Comparison of ENCODE assay signal across 13 cellular contexts in the genomic region with DNA sequence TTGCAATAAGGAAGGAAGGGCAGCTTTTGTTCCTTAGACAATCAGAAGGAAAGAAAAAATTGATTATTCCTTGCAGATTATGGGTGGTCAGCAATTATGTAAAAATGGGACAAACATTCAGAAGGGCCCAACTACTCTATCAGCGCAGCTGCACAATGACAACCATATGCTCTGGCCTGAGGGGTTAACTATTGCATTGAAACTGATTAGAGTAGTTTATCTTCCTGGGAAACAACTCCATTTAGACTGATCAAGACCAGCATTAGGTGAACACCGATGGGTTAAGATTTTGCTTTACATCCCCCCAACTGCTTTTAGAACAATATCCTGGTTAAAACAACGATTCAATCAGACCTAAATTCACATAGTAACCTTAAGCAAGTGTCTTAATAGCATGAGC.
A peak's percentile ranks its signal among the peaks of the same experiment; 100 is the strongest.
DNase-seq lines count a peak whose midpoint lies in the region; ATAC-seq and TF ChIP-seq lines count a peak whose summit lies in the region.
"Had no signal": no experiment of that assay in that cellular context is flagged by ENCODE, and none has a peak within 500 bp of the region (broad histone marks: within the 10 kb centered on the region; RNA-seq: fewer than 3 reads in every experiment).

No MANE protein-coding gene starts in this region.

- peaks cover 11% of the 10 kb centered on the region for H3K4me1 Mint-ChIP-seq in nephron

- ATAC-seq in SK-N-SH treated with all-trans-retinoic acid at 6 μM for 48 hours = no peak
- ATAC-seq in GM18867 (IDR thresholded peaks at IDR 0.05; ENCODE audit: unreplicated experiment) = no peak
- ATAC-seq in HG03521 (IDR thresholded peaks at IDR 0.05; ENCODE audit: unreplicated experiment) = no peak
- no peak for ATAC-seq in HG03045 (IDR thresholded peaks at IDR 0.05; ENCODE audit: unreplicated experiment)
- ATAC-seq: A549, K562 had no signal

- peak; percentile 21 for DNase-seq in NCI-H146 (lab: John Stamatoyannopoulos, UW)
- DNase-seq in HT-29 (ENCODE audit: low spot score) = no peak
- DNase-seq: AML-193; Caco-2; CD4-positive, alpha-beta T cell; IMR-90 had no signal

- H3K27me3 Mint-ChIP-seq in nephron (ENCODE audit: low read depth) = no peaks in the 10 kb centered on the region
- H3K27me3 Mint-ChIP-seq: CD4-positive, alpha-beta T cell had no signal

- H3K36me3 Mint-ChIP-seq in nephron (ENCODE audit: low read depth) = no peaks in the 10 kb centered on the region

- TF ChIP-seq CTCF in nephron (IDR thresholded peaks at IDR 0.05; ENCODE audit: unreplicated experiment in 3 of 3) = no peak

- H3K9me3 Mint-ChIP-seq in nephron = peaks cover 8% of the 10 kb centered on the region

- peak overlapping the region; percentile 39 to 51 (median 40) for H3K27ac Mint-ChIP-seq in nephron
- H3K27ac Mint-ChIP-seq: CD4-positive, alpha-beta T cell had no signal

- no peak overlapping the region for H3K4me3 Mint-ChIP-seq in nephron
- H3K4me3 Mint-ChIP-seq: CD4-positive, alpha-beta T cell had no signal

TF ChIP-seq in SK-N-SH treated with all-trans-retinoic acid at 6 μM for 48 hours, 23 proteins besides CTCF, POLR2A, EP300 and RAD21:
- TF ChIP-seq TCF4 (CRISPR knock-in tag; IDR thresholded peaks at IDR 0.05; ENCODE audit: borderline replicate concordance) = 0 out of 2 replicates have a peak, but pooled peaks have one; percentile 13
- TF ChIP-seq, protein P1, sequence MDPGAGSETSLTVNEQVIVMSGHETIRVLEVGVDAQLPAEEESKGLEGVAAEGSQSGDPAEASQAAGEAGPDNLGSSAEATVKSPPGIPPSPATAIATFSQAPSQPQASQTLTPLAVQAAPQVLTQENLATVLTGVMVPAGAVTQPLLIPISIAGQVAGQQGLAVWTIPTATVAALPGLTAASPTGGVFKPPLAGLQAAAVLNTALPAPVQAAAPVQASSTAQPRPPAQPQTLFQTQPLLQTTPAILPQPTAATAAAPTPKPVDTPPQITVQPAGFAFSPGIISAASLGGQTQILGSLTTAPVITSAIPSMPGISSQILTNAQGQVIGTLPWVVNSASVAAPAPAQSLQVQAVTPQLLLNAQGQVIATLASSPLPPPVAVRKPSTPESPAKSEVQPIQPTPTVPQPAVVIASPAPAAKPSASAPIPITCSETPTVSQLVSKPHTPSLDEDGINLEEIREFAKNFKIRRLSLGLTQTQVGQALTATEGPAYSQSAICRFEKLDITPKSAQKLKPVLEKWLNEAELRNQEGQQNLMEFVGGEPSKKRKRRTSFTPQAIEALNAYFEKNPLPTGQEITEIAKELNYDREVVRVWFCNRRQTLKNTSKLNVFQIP (CRISPR knock-in tag; IDR thresholded peaks at IDR 0.05; ENCODE audit: borderline replicate concordance, low read depth) = no peak
